9 cellular contexts compared by ENCODE assay signal in genomic region chr1:220281159-220281574, GRCh38. TPM values are rescaled to one million over a fixed set of nuclear protein-coding genes. Genes with fewer than 3 reads are reported as not detected.
A peak's percentile ranks its signal among the peaks of the same experiment; 100 is the strongest.
DNase-seq lines count a peak whose midpoint lies in the region; ATAC-seq and TF ChIP-seq lines count a peak whose summit lies in the region.
"Had no signal": no experiment of that assay in that cellular context is flagged by ENCODE, and none has a peak within 500 bp of the region (broad histone marks: within the 10 kb centered on the region; RNA-seq: fewer than 3 reads in every experiment).

No MANE protein-coding gene starts in this region.

- no peaks in the 10 kb centered on the region for H3K36me3 ChIP-seq in lower lobe of right lung

- no peak overlapping the region for H3K4me3 ChIP-seq in lower lobe of right lung

- no peaks in the 10 kb centered on the region for H3K4me1 ChIP-seq in lower lobe of right lung

- DNase-seq in GM03348 (ENCODE audit: low spot score) = peak; percentile 34
- no peak for DNase-seq in lower lobe of right lung
- DNase-seq in stimulated activated CD4-positive, alpha-beta T cell treated with anti-CD3 and anti-CD28 coated beads, Interleukin-12 subunit alpha, Interleukin-12 subunit beta, amount 100 ng/mL, for 4 hours = no peak
- DNase-seq in pons (ENCODE audit: low spot score) = no peak
- DNase-seq: activated CD8-positive, alpha-beta memory T cell treated with anti-CD3 and anti-CD28 coated beads, Interleukin-2, amount 50 U/mL, for 48 hours had no signal

- no peak overlapping the region for H3K27ac ChIP-seq in VCaP
- no peak overlapping the region for H3K27ac ChIP-seq in lower lobe of right lung

- ATAC-seq in HG03520 (IDR thresholded peaks at IDR 0.05; ENCODE audit: unreplicated experiment) = peak; percentile 46
- ATAC-seq in lower lobe of right lung = no peak
- ATAC-seq in HG03196 (IDR thresholded peaks at IDR 0.05; ENCODE audit: unreplicated experiment) = no peak
- no peak for ATAC-seq in GM18502 (IDR thresholded peaks at IDR 0.05; ENCODE audit: poor library complexity, unreplicated experiment)

- H3K9me3 ChIP-seq in lower lobe of right lung = no peaks in the 10 kb centered on the region

- H3K27me3 ChIP-seq in lower lobe of right lung (ENCODE audit: low read depth) = no peaks in the 10 kb centered on the region

- TF ChIP-seq CTCF in VCaP (conservative IDR thresholded peaks at IDR 0.05) (peak; percentile 86), lower lobe of right lung (IDR thresholded peaks at IDR 0.05) (peak; percentile 17)

- intact Hi-C loops in lower lobe of right lung (cut with DNase I) = no loop called here

RNA-seq across cellular contexts. Expression of gene RAB3GAP2, which starts 8.9 kb away (rescaled TPM):
- 36.1 TPM for total RNA-seq in lower lobe of right lung
